ENCODE assay signal across 14 cellular contexts in the genomic region with DNA sequence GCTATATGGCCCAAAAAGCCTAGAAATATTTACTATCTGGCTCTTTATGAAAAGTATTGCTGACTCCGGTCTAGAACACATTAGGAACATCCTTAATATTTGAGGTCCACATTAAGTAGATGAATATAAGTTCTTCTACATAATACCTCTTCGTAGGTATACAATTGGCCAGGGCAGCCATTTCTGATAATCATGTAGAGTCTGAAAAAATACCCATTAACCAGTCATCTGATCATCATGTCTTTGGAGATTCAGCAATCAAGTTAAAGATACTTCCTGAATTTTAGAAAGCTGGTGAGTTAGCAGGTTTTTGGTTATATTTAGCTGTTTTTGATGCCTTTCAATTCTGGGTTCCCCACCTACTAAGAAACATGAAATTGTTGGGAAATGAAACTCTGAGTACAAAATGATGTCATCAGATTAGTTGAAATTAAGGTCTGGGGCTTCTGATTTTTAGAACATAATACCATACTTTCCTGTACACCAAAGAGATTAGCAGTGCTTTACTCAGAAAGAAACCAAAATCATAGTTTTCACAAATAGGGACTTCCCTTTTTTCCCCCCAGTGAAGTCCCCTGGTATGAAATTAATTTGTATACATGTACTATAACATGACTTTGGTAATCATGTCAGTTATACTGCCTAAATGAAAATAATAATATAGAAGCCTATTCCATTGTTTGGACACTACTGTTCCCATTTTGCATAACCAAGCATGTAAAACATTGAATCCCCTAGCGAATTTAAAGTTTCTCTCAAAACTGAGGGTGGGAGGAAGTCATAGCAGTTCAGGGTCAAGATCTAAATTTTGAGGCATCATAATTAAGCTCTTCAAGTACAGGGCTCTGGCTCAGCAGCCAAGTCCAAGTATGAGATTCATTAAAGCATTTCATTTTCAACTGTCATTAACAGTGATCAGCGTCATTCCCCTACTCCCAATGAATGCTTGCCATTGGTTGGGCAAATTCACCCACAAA. TPM values are rescaled to one million over a fixed set of nuclear protein-coding genes. Genes with fewer than 3 reads are reported as not detected.
DNase-seq lines count a peak whose midpoint lies in the region; ATAC-seq, FAIRE-seq and TF ChIP-seq lines count a peak whose summit lies in the region.
"Had no signal": no experiment of that assay in that cellular context is flagged by ENCODE, and none has a peak within 500 bp of the region (broad histone marks: within the 10 kb centered on the region; RNA-seq: fewer than 3 reads in every experiment).

No MANE protein-coding gene starts in this region.

- no peaks in the 10 kb centered on the region for H3K4me1 ChIP-seq in A673 (ENCODE audit: insufficient read depth, low read length, poor library complexity, severe bottlenecking)
- no peaks in the 10 kb centered on the region for H3K4me1 ChIP-seq in hepatocyte (ENCODE audit: insufficient read depth)

- peak; percentile 88 for ATAC-seq in GM19395 (IDR thresholded peaks at IDR 0.05; ENCODE audit: unreplicated experiment)
- peak; percentile 83 for ATAC-seq in HG02884 (IDR thresholded peaks at IDR 0.05; ENCODE audit: unreplicated experiment)
- ATAC-seq: K562, T-helper 17 cell had no signal

- no peaks in the 10 kb centered on the region for H4K20me1 ChIP-seq in hepatocyte (ENCODE audit: insufficient read depth, poor library complexity, severe bottlenecking)

- peaks cover 0 to 2% (median 0%) of the 10 kb centered on the region in 3 donors for H3K9me3 Mint-ChIP-seq in IgD-negative memory B cell
- H3K9me3 Mint-ChIP-seq in mesothelial cell of epicardium, result no peaks in the 10 kb centered on the region

- intact Hi-C loops in A673 (cut with micrococcal nuclease; ENCODE audit: unreplicated experiment), result no loop called here

- no peak overlapping the region for H2AFZ ChIP-seq in hepatocyte

- no peaks in the 10 kb centered on the region for H3K27me3 ChIP-seq in A673 (replicated peaks; ENCODE audit: insufficient read depth, low read depth, low read length, poor library complexity)
- no peaks in the 10 kb centered on the region for H3K27me3 ChIP-seq in hepatocyte

- POLR2A ChIA-PET in A673 (lab: Charles Lee; ENCODE audit: low non-redundant PET), result no interaction called here

- BruUV-seq in A673 (replicated peaks; lab: Mats Ljungman, UMichigan), result no TSS peak

- no peaks in the 10 kb centered on the region for H3K9me2 ChIP-seq in hepatocyte (replicated peaks; ENCODE audit: insufficient read depth)

- H3K4me3 ChIP-seq in A673 (ENCODE audit: low read depth, low read length, poor library complexity, severe bottlenecking), result no peak overlapping the region
- no peak overlapping the region for H3K4me3 ChIP-seq in hepatocyte
- H3K4me3 ChIP-seq: K562 had no signal

- WGBS in hepatocyte (ENCODE audit: low lambda C conversion rate, missing lambda C conversion rate), result 66% methylated on average over 4 of the region's 4 CpGs

- no peaks in the 10 kb centered on the region for H3K27me3 Mint-ChIP-seq in IgD-negative memory B cell
- H3K27me3 Mint-ChIP-seq in mesothelial cell of epicardium (ENCODE audit: low read depth), result no peaks in the 10 kb centered on the region

- H3K27ac ChIP-seq in A673 (ENCODE audit: low read depth, low read length, poor library complexity, severe bottlenecking) (no peak overlapping the region), hepatocyte (no peak overlapping the region)

- CTCF ChIA-PET in A673 (lab: Charles Lee), result no interaction called here

- peak overlapping the region in 2 of 4 donors; percentile 15 to 18 for H3K4me3 Mint-ChIP-seq in IgD-negative memory B cell
- no peak overlapping the region for H3K4me3 Mint-ChIP-seq in mesothelial cell of epicardium
- H3K4me3 Mint-ChIP-seq: T-helper 17 cell had no signal

- peak overlapping the region; percentile 47 to 54 (median 49) for H3K27ac Mint-ChIP-seq in IgD-negative memory B cell
- H3K27ac Mint-ChIP-seq in mesothelial cell of epicardium, result no peak overlapping the region
- H3K27ac Mint-ChIP-seq: T-helper 17 cell had no signal

- no peak for TF ChIP-seq POLR2A in GM12891 (IDR thresholded peaks at IDR 0.05; ENCODE audit: low read depth, low read length)

- H3K4me1 Mint-ChIP-seq in IgD-negative memory B cell (peaks cover 13 to 15% (median 14%) of the 10 kb centered on the region in 3 donors), mesothelial cell of epicardium (no peaks in the 10 kb centered on the region)
- H3K4me1 Mint-ChIP-seq: T-helper 17 cell had no signal

- no peak for FAIRE-seq in GM12891 (lab: Jason Lieb, UNC)
- FAIRE-seq: K562 had no signal

- TF ChIP-seq CTCF in A673 (conservative IDR thresholded peaks at IDR 0.05; ENCODE audit: low read depth, low read length), result no peak
- no peak for TF ChIP-seq CTCF in hepatocyte (IDR thresholded peaks at IDR 0.05; ENCODE audit: poor library complexity)
- no peak for TF ChIP-seq CTCF in mesothelial cell of epicardium (IDR thresholded peaks at IDR 0.05; ENCODE audit: unreplicated experiment)

- H3K9me3 ChIP-seq in A673 (ENCODE audit: low read depth, low read length, poor library complexity, severe bottlenecking) (no peaks in the 10 kb centered on the region), hepatocyte (ENCODE audit: low read depth) (no peaks in the 10 kb centered on the region)

- peaks cover 81% of the 10 kb centered on the region for H3K79me2 ChIP-seq in hepatocyte

- no peaks in the 10 kb centered on the region for H3K36me3 Mint-ChIP-seq in IgD-negative memory B cell
- H3K36me3 Mint-ChIP-seq in mesothelial cell of epicardium, result no peaks in the 10 kb centered on the region

- H3K36me3 ChIP-seq in A673 (ENCODE audit: insufficient read depth, low read length, poor library complexity, severe bottlenecking), result no peaks in the 10 kb centered on the region
- H3K36me3 ChIP-seq in hepatocyte (replicated peaks; ENCODE audit: insufficient read depth, low read depth), result no peaks in the 10 kb centered on the region

- DNase-seq in GM12891 (ENCODE audit: insufficient read length, low spot score) (no peak), Ammon's horn (ENCODE audit: low spot score) (no peak), A673 (ENCODE audit: low spot score) (no peak), hepatocyte (ENCODE audit: low spot score) (no peak), mesothelial cell of epicardium (ENCODE audit: low spot score in 2 of 2, unreplicated experiment in 2 of 2) (no peak)
- DNase-seq: C1 segment of cervical spinal cord, cerebellar nuclear complex, foreskin fibroblast, NCI-H524 treated with DMSO at 0.1 percent for 48 hours, T-helper 17 cell had no signal

- no peak overlapping the region for H3K4me2 ChIP-seq in hepatocyte

TF ChIP-seq in GM12891, 5 proteins besides CTCF, POLR2A, EP300 and RAD21:
- TF ChIP-seq TAF1 (IDR thresholded peaks at IDR 0.05; ENCODE audit: low read depth, low read length) (no peak), PAX5 (IDR thresholded peaks at IDR 0.05; ENCODE audit: insufficient read depth, low read length, severe bottlenecking) (no peak), SPI1 (IDR thresholded peaks at IDR 0.05; ENCODE audit: low read depth, low read length) (peak; percentile 84)

RNA-seq across cellular contexts. Expression of a gene that starts 18.0 kb away (rescaled TPM):
- polyA plus RNA-seq in GM12891 (2012; ENCODE audit: low read depth, missing spikeins), result 0.05 TPM
- polyA plus RNA-seq in IgD-negative memory B cell, result not detected
- total RNA-seq in A673 (2021), result 0.22 TPM in 1 of 2 replicates, not detected in the other
- 95.8 and 99.8 TPM in 2 replicates for total RNA-seq in hepatocyte
- 21.8 and 24.7 TPM in 2 replicates for polyA plus RNA-seq in hepatocyte
- total RNA-seq in mesothelial cell of epicardium, result 1.2 to 2.1 TPM (median 1.7 TPM) in 3 replicates
- total RNA-seq: T-helper 17 cell had no signal
- polyA plus RNA-seq: K562 had no signal

Comparison
In these comparisons a context has a peak if more than half of its experiments do, and no peak if none do; other contexts are left out.
1. RNA of a gene that starts 18.0 kb away (total RNA-seq): 95.8 to 99.8 TPM in hepatocyte; 1.2 to 2.1 TPM in mesothelial cell of epicardium and 0.22 TPM in A673; every median in the first group is over 10 times any median in the second.